In the genomic region with DNA sequence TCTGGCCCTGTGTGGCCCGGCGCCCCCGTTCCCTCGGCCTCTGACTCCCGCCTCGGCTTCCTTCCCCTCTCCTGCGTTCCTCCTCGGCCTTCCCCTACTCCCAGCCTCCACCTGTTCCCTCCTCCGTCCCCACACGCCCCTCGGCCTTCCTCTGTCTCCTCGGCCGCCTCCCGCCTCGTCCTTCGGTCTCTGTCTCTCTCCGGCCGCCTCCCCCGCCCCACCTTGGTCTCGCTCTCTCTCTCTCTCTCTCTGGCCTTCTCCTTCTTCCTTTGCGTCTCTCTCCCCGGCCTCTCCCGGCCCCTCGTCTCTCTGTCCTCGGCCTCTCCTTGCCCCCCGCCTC, we compare ENCODE assay signal across 8 cellular contexts. TPM values are rescaled to one million over a fixed set of nuclear protein-coding genes. Genes with fewer than 3 reads are reported as not detected.
A peak's percentile ranks its signal among the peaks of the same experiment; 100 is the strongest.
DNase-seq lines count a peak whose midpoint lies in the region; ATAC-seq, FAIRE-seq and TF ChIP-seq lines count a peak whose summit lies in the region.

No MANE protein-coding gene starts in this region.

- peak; percentile 34 for ATAC-seq in GM19023 (IDR thresholded peaks at IDR 0.05; ENCODE audit: unreplicated experiment)

- peak overlapping the region; percentile 86 for H3K27ac ChIP-seq in layer of hippocampus (ENCODE audit: low read depth, low read length)
- peak overlapping the region; percentile 69 to 93 (median 88) for H3K27ac ChIP-seq in tibial nerve

- DNase-seq in AG09309 (ENCODE audit: low read depth): no peak
- DNase-seq in HK-2 (ENCODE audit: unreplicated experiment): peak; percentile 67
- DNase-seq in adipocyte (ENCODE audit: low read depth): no peak
- DNase-seq in tibial nerve (ENCODE audit: low spot score in 2 of 2): no peak
- DNase-seq in GM12892 (ENCODE audit: insufficient read length): no peak
- DNase-seq in NCI-H1417 treated with DMSO at 0.1 percent for 48 hours (lab: John Stamatoyannopoulos, UW): no peak

- peak overlapping the region; percentile 90 for H3K9ac ChIP-seq in adipocyte (ENCODE audit: low read length)

- H3K36me3 ChIP-seq in adipocyte (ENCODE audit: control insufficient read depth, insufficient read depth, low read length, severe bottlenecking): peaks cover 26% of the 10 kb centered on the region
- peaks cover 0 to 18% (median 0%) of the 10 kb centered on the region in 3 donors for H3K36me3 ChIP-seq in tibial nerve

- no peak for TF ChIP-seq CTCF in AG09309 (IDR thresholded peaks at IDR 0.05; ENCODE audit: control insufficient read depth, insufficient read depth, low read depth, low read length, missing control alignments)
- no peak for TF ChIP-seq CTCF in tibial nerve (IDR thresholded peaks at IDR 0.05)

- no peak for TF ChIP-seq EP300 in tibial nerve (IDR thresholded peaks at IDR 0.05)

- H3K27me3 ChIP-seq in adipocyte (replicated peaks; ENCODE audit: control insufficient read depth, insufficient read depth, low read length) (no peaks in the 10 kb centered on the region), layer of hippocampus (ENCODE audit: control insufficient read depth, insufficient read depth, low read length) (no peaks in the 10 kb centered on the region), tibial nerve (no peaks in the 10 kb centered on the region)

- WGBS in tibial nerve, 2 donors: 1% methylated on average over 26 of the region's 26 CpGs

- H3K4me3 ChIP-seq in AG09309 (ENCODE audit: control insufficient read depth, low read depth, low read length) (peak overlapping the region; percentile 86), adipocyte (ENCODE audit: low read length) (peak overlapping the region; percentile 91), tibial nerve (peak overlapping the region; percentile 42 to 95 (median 64))

- H3K9me3 ChIP-seq in adipocyte (ENCODE audit: control insufficient read depth, low read length) (no peaks in the 10 kb centered on the region), tibial nerve (no peaks in the 10 kb centered on the region)

- TF ChIP-seq POLR2A in tibial nerve (IDR thresholded peaks at IDR 0.05) (no peak), GM12892 (IDR thresholded peaks at IDR 0.05; ENCODE audit: low read depth, low read length) (no peak)

- H3K4me1 ChIP-seq in adipocyte (ENCODE audit: control insufficient read depth, insufficient read depth, low read length) (peaks cover 29% of the 10 kb centered on the region), tibial nerve (peaks cover 5 to 66% (median 31%) of the 10 kb centered on the region in 4 donors)

- no peak for FAIRE-seq in GM12892 (lab: Jason Lieb, UNC)

RNA-seq across cellular contexts. Expression of gene GET4, which starts 0.6 kb away (rescaled TPM):
- total RNA-seq in tibial nerve: 10 to 100 TPM; 29.8 to 50.2 (median 38.3) TPM
- polyA plus RNA-seq in GM12892 (2012; ENCODE audit: missing spikeins): 18.8 TPM

RNA-seq across cellular contexts. Expression of gene SUN1, which starts 44.7 kb away (rescaled TPM):
- 100 to 1,000 TPM; 243 to 263 (median 244) TPM for total RNA-seq in tibial nerve
- polyA plus RNA-seq in GM12892 (2012; ENCODE audit: missing spikeins): 57.6 TPM
